1 cellular context compared by ENCODE assay signal in genomic region chr12:108646597-108647190, GRCh38.
TF ChIP-seq lines count a peak whose summit lies in the region.

No MANE protein-coding gene starts in this region.

TF ChIP-seq in SK-N-SH treated with all-trans-retinoic acid at 6 μM for 48 hours, 23 proteins besides CTCF, POLR2A, EP300 and RAD21 (continued from another document):
- TF ChIP-seq, protein P1, sequence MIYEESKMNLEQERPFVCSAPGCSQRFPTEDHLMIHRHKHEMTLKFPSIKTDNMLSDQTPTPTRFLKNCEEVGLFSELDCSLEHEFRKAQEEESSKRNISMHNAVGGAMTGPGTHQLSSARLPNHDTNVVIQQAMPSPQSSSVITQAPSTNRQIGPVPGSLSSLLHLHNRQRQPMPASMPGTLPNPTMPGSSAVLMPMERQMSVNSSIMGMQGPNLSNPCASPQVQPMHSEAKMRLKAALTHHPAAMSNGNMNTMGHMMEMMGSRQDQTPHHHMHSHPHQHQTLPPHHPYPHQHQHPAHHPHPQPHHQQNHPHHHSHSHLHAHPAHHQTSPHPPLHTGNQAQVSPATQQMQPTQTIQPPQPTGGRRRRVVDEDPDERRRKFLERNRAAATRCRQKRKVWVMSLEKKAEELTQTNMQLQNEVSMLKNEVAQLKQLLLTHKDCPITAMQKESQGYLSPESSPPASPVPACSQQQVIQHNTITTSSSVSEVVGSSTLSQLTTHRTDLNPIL (CRISPR knock-in tag; IDR thresholded peaks at IDR 0.05; ENCODE audit: low read depth): no peak
- TF ChIP-seq, protein P2, sequence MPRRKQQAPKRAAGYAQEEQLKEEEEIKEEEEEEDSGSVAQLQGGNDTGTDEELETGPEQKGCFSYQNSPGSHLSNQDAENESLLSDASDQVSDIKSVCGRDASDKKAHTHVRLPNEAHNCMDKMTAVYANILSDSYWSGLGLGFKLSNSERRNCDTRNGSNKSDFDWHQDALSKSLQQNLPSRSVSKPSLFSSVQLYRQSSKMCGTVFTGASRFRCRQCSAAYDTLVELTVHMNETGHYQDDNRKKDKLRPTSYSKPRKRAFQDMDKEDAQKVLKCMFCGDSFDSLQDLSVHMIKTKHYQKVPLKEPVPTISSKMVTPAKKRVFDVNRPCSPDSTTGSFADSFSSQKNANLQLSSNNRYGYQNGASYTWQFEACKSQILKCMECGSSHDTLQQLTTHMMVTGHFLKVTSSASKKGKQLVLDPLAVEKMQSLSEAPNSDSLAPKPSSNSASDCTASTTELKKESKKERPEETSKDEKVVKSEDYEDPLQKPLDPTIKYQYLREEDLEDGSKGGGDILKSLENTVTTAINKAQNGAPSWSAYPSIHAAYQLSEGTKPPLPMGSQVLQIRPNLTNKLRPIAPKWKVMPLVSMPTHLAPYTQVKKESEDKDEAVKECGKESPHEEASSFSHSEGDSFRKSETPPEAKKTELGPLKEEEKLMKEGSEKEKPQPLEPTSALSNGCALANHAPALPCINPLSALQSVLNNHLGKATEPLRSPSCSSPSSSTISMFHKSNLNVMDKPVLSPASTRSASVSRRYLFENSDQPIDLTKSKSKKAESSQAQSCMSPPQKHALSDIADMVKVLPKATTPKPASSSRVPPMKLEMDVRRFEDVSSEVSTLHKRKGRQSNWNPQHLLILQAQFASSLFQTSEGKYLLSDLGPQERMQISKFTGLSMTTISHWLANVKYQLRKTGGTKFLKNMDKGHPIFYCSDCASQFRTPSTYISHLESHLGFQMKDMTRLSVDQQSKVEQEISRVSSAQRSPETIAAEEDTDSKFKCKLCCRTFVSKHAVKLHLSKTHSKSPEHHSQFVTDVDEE (CRISPR knock-in tag; IDR thresholded peaks at IDR 0.05): no peak
- TF ChIP-seq SNAI2 (CRISPR knock-in tag; IDR thresholded peaks at IDR 0.05) (no peak), PPARA (CRISPR knock-in tag; IDR thresholded peaks at IDR 0.05; ENCODE audit: borderline replicate concordance) (no peak), ZNF8 (CRISPR knock-in tag; IDR thresholded peaks at IDR 0.05) (no peak), ZC3H10 (CRISPR knock-in tag; IDR thresholded peaks at IDR 0.05) (no peak)
TF ChIP-seq in SK-N-SH treated with all-trans-retinoic acid at 6 μM for 48 hours: peak in this region for 0.
